ENCODE assay signal across 8 cellular contexts in the genomic region with DNA sequence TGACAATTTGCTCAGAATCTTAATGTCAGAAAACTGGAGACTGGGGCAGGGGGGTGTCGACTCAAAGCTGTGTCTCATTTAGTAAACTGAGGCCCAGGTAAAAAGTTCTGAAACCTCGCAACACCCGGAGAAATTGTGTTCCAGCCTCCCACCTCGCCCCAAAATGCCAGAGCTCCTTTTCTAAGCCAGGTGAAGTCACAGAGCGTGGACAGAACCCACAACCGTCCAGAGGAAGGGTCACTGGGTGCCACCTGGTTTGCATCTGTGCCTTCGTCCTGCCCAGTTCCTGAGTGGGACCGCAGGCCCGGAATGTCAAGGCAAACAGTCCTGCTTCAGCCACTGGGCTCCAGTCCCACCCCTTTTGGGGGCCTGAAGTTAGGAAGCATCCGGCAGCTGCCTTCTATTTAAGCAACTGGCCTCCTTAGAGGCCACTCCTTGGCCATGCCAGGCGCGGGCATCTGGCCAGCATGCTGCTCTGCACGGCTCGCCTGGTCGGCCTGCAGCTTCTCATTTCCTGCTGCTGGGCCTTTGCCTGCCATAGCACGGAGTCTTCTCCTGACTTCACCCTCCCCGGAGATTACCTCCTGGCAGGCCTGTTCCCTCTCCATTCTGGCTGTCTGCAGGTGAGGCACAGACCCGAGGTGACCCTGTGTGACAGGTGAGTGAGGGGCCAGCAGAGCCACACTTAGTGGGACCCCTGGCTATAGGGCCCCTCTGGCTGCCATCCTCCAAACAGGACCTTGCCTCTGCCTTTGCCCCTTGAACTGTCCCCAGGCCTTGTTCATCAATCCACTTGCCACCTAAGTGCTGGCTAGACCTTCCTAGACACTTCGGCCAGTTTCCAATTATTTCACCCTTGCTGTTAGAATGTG. TPM values are rescaled to one million over a fixed set of nuclear protein-coding genes. Genes with fewer than 3 reads are reported as not detected.
DNase-seq lines count a peak whose midpoint lies in the region; ATAC-seq lines count a peak whose summit lies in the region.

TAS1R1 (plus strand) TSS at position 401 of the 872 bp plus-strand sequence; CDS start at position 468, 67 bp downstream.

- peaks cover 12% of the 10 kb centered on the region for H3K36me3 ChIP-seq in MG63
- H3K36me3 ChIP-seq in mesodermal cell (ENCODE audit: control insufficient read depth, insufficient read depth, low read length): peaks cover 10% of the 10 kb centered on the region

- no peaks in the 10 kb centered on the region for H3K9me3 ChIP-seq in MG63
- H3K9me3 ChIP-seq in mesodermal cell (ENCODE audit: control insufficient read depth, low read length): no peaks in the 10 kb centered on the region

- peak within 1 kb of the TSS; percentile 91 for H3K4me3 ChIP-seq in MG63
- H3K4me3 ChIP-seq in mesodermal cell (ENCODE audit: extremely low read depth, insufficient read depth, low read length, poor library complexity, severe bottlenecking): peak within 1 kb of the TSS; percentile 100

- no peaks in the 10 kb centered on the region for H3K27me3 ChIP-seq in MG63

- peaks cover 7% of the 10 kb centered on the region for H3K4me1 ChIP-seq in mesodermal cell (ENCODE audit: control insufficient read depth, insufficient read depth, low read length, poor library complexity, severe bottlenecking)

- DNase-seq in Ammon's horn (ENCODE audit: low spot score) (peak; percentile 52), MG63 (peak; percentile 14), dermis blood vessel endothelial cell (peak; percentile 13), ureter (ENCODE audit: low spot score) (peak; percentile 45), NCI-H82 treated with DMSO at 0.1 percent for 48 hours (lab: John Stamatoyannopoulos, UW; ENCODE audit: unreplicated experiment) (no peak)
- no peak for DNase-seq in stimulated activated CD4-positive, alpha-beta T cell treated with anti-CD3 and anti-CD28 coated beads, Interleukin-2, amount 100 ng/mL, for 48 hours

- 92% methylated on average over 14 to 18 of the region's 19 CpGs for WGBS in mesodermal cell (ENCODE audit: insufficient coverage in 2 of 2), 2 experiments

- ATAC-seq in GM21367 (IDR thresholded peaks at IDR 0.05; ENCODE audit: unreplicated experiment): no peak

- peak within 1 kb of the TSS; percentile 29 for H3K27ac ChIP-seq in mesodermal cell (ENCODE audit: low read depth, low read length, severe bottlenecking)

RNA-seq across cellular contexts. Expression of gene TAS1R1, which starts in this region (rescaled TPM):
- not detected in 2 replicates for total RNA-seq in MG63 (2014; rRNA removed; shearing (Covaris generic); ENCODE audit: low replicate concordance)
- total RNA-seq in dermis blood vessel endothelial cell (under 0.01 TPM in 1 of 2 replicates, not detected in the other), ureter (not detected)
- not detected for polyA plus RNA-seq in mesodermal cell (2013, experiment 1 of 2)
- polyA plus RNA-seq in mesodermal cell (2013, experiment 2 of 2): 0.15 TPM

Comparison
In these comparisons a context has a peak if more than half of its experiments do, and no peak if none do; other contexts are left out.
1. Peak in DNase-seq and H3K4me3 ChIP-seq in MG63; RNA of the gene not detected or under 1 TPM.
2. Peak in DNase-seq in dermis blood vessel endothelial cell; RNA of the gene not detected or under 1 TPM.
3. Peak in DNase-seq in ureter; RNA of the gene not detected or under 1 TPM.